In the genomic region with DNA sequence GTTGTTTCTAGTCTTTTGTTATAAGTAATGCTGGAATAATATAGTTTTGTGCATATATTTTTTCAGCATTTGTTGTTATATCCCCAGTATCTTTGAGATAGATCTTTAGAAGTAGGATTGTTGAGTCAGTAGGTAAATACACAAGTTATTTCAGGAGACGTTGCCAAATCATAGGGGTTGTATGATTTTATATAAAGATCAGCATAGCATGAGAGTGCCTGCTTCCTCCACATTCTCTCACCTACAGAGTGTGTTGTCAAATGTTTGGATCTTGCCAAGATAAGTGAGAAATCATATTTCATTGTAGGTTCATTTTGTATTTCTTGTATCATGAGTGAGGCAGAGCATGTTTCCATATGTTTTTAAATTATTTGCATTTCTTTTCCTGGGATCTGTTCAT, we compare ENCODE assay signal across 20 cellular contexts. TPM values are rescaled to one million over a fixed set of nuclear protein-coding genes. Genes with fewer than 3 reads are reported as not detected.
DNase-seq lines count a peak whose midpoint lies in the region; ATAC-seq, FAIRE-seq and TF ChIP-seq lines count a peak whose summit lies in the region.
"Had no signal": no experiment of that assay in that cellular context is flagged by ENCODE, and none has a peak within 500 bp of the region (broad histone marks: within the 10 kb centered on the region; RNA-seq: fewer than 3 reads in every experiment).

No MANE protein-coding gene starts in this region.

- ATAC-seq in activated CD8-positive, alpha-beta T cell treated with anti-CD3 and anti-CD28 coated beads for 36 hours: no peak
- ATAC-seq in naive thymus-derived CD8-positive, alpha-beta T cell: no peak
- no peak for ATAC-seq in GM18511 (IDR thresholded peaks at IDR 0.05; ENCODE audit: unreplicated experiment)
- ATAC-seq: left lobe of liver, mucosa of descending colon had no signal

- H3K27me3 Mint-ChIP-seq in activated CD4-positive, alpha-beta T cell treated with anti-CD3 and anti-CD28 coated beads, Interleukin-2, amount 10 ng/mL, durations not matched to agents 7 days and 5 days: no peaks in the 10 kb centered on the region
- no peaks in the 10 kb centered on the region for H3K27me3 Mint-ChIP-seq in activated CD8-positive, alpha-beta T cell treated with anti-CD3 and anti-CD28 coated beads for 36 hours
- H3K27me3 Mint-ChIP-seq in naive thymus-derived CD8-positive, alpha-beta T cell: no peaks in the 10 kb centered on the region

- peak overlapping the region; percentile 55 for H3K27ac Mint-ChIP-seq in activated CD4-positive, alpha-beta T cell treated with anti-CD3 and anti-CD28 coated beads, Interleukin-2, amount 10 ng/mL, durations not matched to agents 7 days and 5 days
- no peak overlapping the region for H3K27ac Mint-ChIP-seq in activated CD8-positive, alpha-beta T cell treated with anti-CD3 and anti-CD28 coated beads for 36 hours
- H3K27ac Mint-ChIP-seq in naive thymus-derived CD8-positive, alpha-beta T cell: peak overlapping the region in 8 of 10 donors; percentile 34 to 100 (median 70)

- CTCF ChIA-PET in activated CD4-positive, alpha-beta T cell treated with anti-CD3 and anti-CD28 coated beads, Interleukin-2, amount 10 ng/mL, durations not matched to agents 7 days and 5 days (lab: Charles Lee): interaction anchor here (2.0 kb wide), 1 partner anchor 8 kb away, joined by 11 read pairs; no protein-coding TSS in a partner anchor
- CTCF ChIA-PET in activated CD8-positive, alpha-beta T cell treated with anti-CD3 and anti-CD28 coated beads for 36 hours (lab: Charles Lee): interaction anchor here (1.5 to 4.4 kb wide), 3 partner anchors 8 to 178 kb away, joined by 3 to 17 read pairs (median 4); no protein-coding TSS in a partner anchor

- intact Hi-C loops in activated CD8-positive, alpha-beta T cell treated with anti-CD3 and anti-CD28 coated beads for 36 hours (cut with micrococcal nuclease): no loop called here

- H3K4me1 Mint-ChIP-seq in activated CD4-positive, alpha-beta T cell treated with anti-CD3 and anti-CD28 coated beads, Interleukin-2, amount 10 ng/mL, durations not matched to agents 7 days and 5 days: peaks cover 37% of the 10 kb centered on the region
- peaks cover 17% of the 10 kb centered on the region for H3K4me1 Mint-ChIP-seq in activated CD8-positive, alpha-beta T cell treated with anti-CD3 and anti-CD28 coated beads for 36 hours (ENCODE audit: low read depth)
- peaks cover 5 to 38% (median 27%) of the 10 kb centered on the region in 4 donors for H3K4me1 Mint-ChIP-seq in naive thymus-derived CD8-positive, alpha-beta T cell

- FAIRE-seq in D721Med (lab: Jason Lieb, UNC): peak; percentile 51

- POLR2A ChIA-PET in activated CD4-positive, alpha-beta T cell treated with anti-CD3 and anti-CD28 coated beads, Interleukin-2, amount 10 ng/mL, durations not matched to agents 7 days and 5 days (lab: Charles Lee): no interaction called here
- POLR2A ChIA-PET in activated CD8-positive, alpha-beta T cell treated with anti-CD3 and anti-CD28 coated beads for 36 hours (lab: Charles Lee): interaction anchor here (2.1 kb wide), 1 partner anchor 71 kb away, joined by 16 read pairs; a partner anchor contains a TSS
- POLR2A ChIA-PET in naive thymus-derived CD8-positive, alpha-beta T cell (lab: Charles Lee): interaction anchor here (2.0 to 3.6 kb wide), 2 partner anchors 69 to 71 kb away, joined by 9 to 55 read pairs; a partner anchor contains a TSS

- peaks cover 28% of the 10 kb centered on the region for H3K36me3 Mint-ChIP-seq in activated CD4-positive, alpha-beta T cell treated with anti-CD3 and anti-CD28 coated beads, Interleukin-2, amount 10 ng/mL, durations not matched to agents 7 days and 5 days (ENCODE audit: low read depth)
- H3K36me3 Mint-ChIP-seq in activated CD8-positive, alpha-beta T cell treated with anti-CD3 and anti-CD28 coated beads for 36 hours (ENCODE audit: low read depth): peaks cover 12% of the 10 kb centered on the region
- peaks cover 3 to 43% (median 9%) of the 10 kb centered on the region in 3 donors for H3K36me3 Mint-ChIP-seq in naive thymus-derived CD8-positive, alpha-beta T cell

- no peak for DNase-seq in activated CD4-positive, alpha-beta T cell treated with anti-CD3 and anti-CD28 coated beads, Interleukin-2, amount 10 ng/mL, durations not matched to agents 7 days and 5 days
- DNase-seq in activated CD4-positive, alpha-beta T cell treated with anti-CD3 and anti-CD28 coated beads for 4 hours: no peak
- no peak for DNase-seq in D721Med (ENCODE audit: insufficient read length, low spot score)
- no peak for DNase-seq in activated CD8-positive, alpha-beta T cell treated with anti-CD3 and anti-CD28 coated beads for 36 hours
- no peak for DNase-seq in naive thymus-derived CD8-positive, alpha-beta T cell
- no peak for DNase-seq in RKO (ENCODE audit: low spot score)
- no peak for DNase-seq in NCI-H774 (lab: John Stamatoyannopoulos, UW)
- DNase-seq: ACHN; DMS79 treated with DMSO at 0.1 percent for 48 hours; mucosa of descending colon; NCI-H1048; NCI-H2081; NCI-H446 treated with DMSO at 0.1 percent for 48 hours; NK-92 treated with Interleukin-12 subunit alpha and Interleukin-12 subunit beta, amount 100 ng/mL, for 24 hours; ovary; sigmoid colon; stimulated activated naive CD4-positive, alpha-beta T cell treated with Interleukin-2 at 50 U/mL for 16 hours; WERI-Rb-1 had no signal

- TF ChIP-seq CTCF in D721Med (IDR thresholded peaks at IDR 0.05; ENCODE audit: insufficient read depth, missing control alignments): no peak
- TF ChIP-seq CTCF in activated CD8-positive, alpha-beta T cell treated with anti-CD3 and anti-CD28 coated beads for 36 hours (IDR thresholded peaks at IDR 0.05): no peak

- no peaks in the 10 kb centered on the region for H3K9me3 Mint-ChIP-seq in activated CD4-positive, alpha-beta T cell treated with anti-CD3 and anti-CD28 coated beads, Interleukin-2, amount 10 ng/mL, durations not matched to agents 7 days and 5 days
- H3K9me3 Mint-ChIP-seq in activated CD8-positive, alpha-beta T cell treated with anti-CD3 and anti-CD28 coated beads for 36 hours: no peaks in the 10 kb centered on the region
- H3K9me3 Mint-ChIP-seq in naive thymus-derived CD8-positive, alpha-beta T cell: no peaks in the 10 kb centered on the region

- peak overlapping the region; percentile 100 for H3K4me3 Mint-ChIP-seq in activated CD4-positive, alpha-beta T cell treated with anti-CD3 and anti-CD28 coated beads, Interleukin-2, amount 10 ng/mL, durations not matched to agents 7 days and 5 days
- peak overlapping the region; percentile 87 for H3K4me3 Mint-ChIP-seq in activated CD8-positive, alpha-beta T cell treated with anti-CD3 and anti-CD28 coated beads for 36 hours
- H3K4me3 Mint-ChIP-seq in naive thymus-derived CD8-positive, alpha-beta T cell: peak overlapping the region in 7 of 10 donors; percentile 12 to 98 (median 47)

RNA-seq across cellular contexts. Expression of a gene that starts 24.6 kb away (rescaled TPM):
- total RNA-seq in activated CD4-positive, alpha-beta T cell treated with anti-CD3 and anti-CD28 coated beads, Interleukin-2, amount 10 ng/mL, durations not matched to agents 7 days and 5 days: 10 to 100 TPM; 51.1 to 67.9 TPM
- 10 to 100 TPM; 43.1 to 44.1 TPM for total RNA-seq in activated CD8-positive, alpha-beta T cell treated with anti-CD3 and anti-CD28 coated beads for 36 hours
- total RNA-seq in naive thymus-derived CD8-positive, alpha-beta T cell: 100 to 1,000 TPM; 102 to 103 TPM
- 10 to 100 TPM; 36.7 to 65.0 (median 52.9) TPM for polyA plus RNA-seq in naive thymus-derived CD8-positive, alpha-beta T cell

RNA-seq across cellular contexts. Expression of a gene that starts 52.7 kb away (rescaled TPM):
- 10 to 100 TPM in 1 of 2 experiments, 1 to 10 TPM in 1; 10.0 to 10.6 TPM for total RNA-seq in activated CD4-positive, alpha-beta T cell treated with anti-CD3 and anti-CD28 coated beads, Interleukin-2, amount 10 ng/mL, durations not matched to agents 7 days and 5 days
- 10 to 100 TPM; 18.4 to 19.0 TPM for total RNA-seq in activated CD8-positive, alpha-beta T cell treated with anti-CD3 and anti-CD28 coated beads for 36 hours
- total RNA-seq in naive thymus-derived CD8-positive, alpha-beta T cell: 10 to 100 TPM; 13.4 to 16.4 TPM
- polyA plus RNA-seq in naive thymus-derived CD8-positive, alpha-beta T cell: 1 to 10 TPM; 2.7 to 5.8 (median 5.5) TPM

Comparison
In these comparisons a context has a peak if more than half of its experiments do, and no peak if none do; other contexts are left out.
1. H3K4me3 Mint-ChIP-seq: peak in every context shown above with its lines; median percentile 100 in activated CD4-positive, alpha-beta T cell treated with anti-CD3 and anti-CD28 coated beads, Interleukin-2, amount 10 ng/mL, durations not matched to agents 7 days and 5 days; 87 in activated CD8-positive, alpha-beta T cell treated with anti-CD3 and anti-CD28 coated beads for 36 hours; 47 in naive thymus-derived CD8-positive, alpha-beta T cell.